In the genomic region with DNA sequence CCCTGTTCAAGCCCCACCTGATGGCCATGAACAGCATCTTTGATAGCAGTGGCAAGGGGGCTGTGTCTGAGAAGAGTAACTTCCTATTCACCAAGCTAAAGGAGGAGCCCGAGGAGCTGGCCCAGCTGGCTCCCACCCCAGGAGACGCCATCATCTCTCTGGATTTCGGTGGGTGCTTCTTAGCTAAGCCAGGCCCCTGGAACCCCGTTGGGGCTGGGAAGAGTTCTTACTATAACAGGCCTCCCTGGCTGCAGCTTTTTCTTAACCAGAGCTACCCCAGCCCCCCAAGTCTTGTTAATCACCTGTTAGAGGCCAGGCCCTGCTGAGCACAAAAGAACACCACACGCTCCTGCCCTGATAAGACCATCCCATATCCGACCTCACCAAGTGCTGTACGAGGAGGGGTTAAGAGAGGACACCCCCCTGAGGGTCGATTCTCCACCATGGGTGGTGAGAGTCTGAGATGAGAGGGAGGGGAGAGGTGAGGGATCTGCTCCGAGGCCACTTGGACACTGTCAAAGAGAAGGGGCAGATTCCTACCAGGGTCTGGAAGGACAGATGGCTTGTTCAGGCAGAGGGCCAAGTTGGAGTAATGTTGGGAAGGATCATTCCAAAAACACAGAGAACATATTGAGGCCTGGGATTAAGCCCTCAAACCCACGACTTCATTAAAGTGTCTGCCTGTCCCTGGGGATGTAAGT, we compare ENCODE assay signal across 18 cellular contexts.
DNase-seq lines count a peak whose midpoint lies in the region; ATAC-seq, FAIRE-seq and TF ChIP-seq lines count a peak whose summit lies in the region.
"Had no signal": no experiment of that assay in that cellular context is flagged by ENCODE, and none has a peak within 500 bp of the region (broad histone marks: within the 10 kb centered on the region; RNA-seq: fewer than 3 reads in every experiment).

No MANE protein-coding gene starts in this region.

- H3K36me3 ChIP-seq in K562 (ENCODE audit: control insufficient read depth, insufficient read depth, low read length): peaks cover 9% of the 10 kb centered on the region; the same call in 1 of the 3 replicates
- H3K36me3 ChIP-seq in stomach smooth muscle (ENCODE audit: control insufficient read depth in 2 of 2, insufficient read depth in 2 of 2, low read length in 2 of 2): peaks cover 3 to 4% of the 10 kb centered on the region in 2 donors
- no peaks in the 10 kb centered on the region for H3K36me3 ChIP-seq in WERI-Rb-1

- peaks cover 0 to 7% (median 1%) of the 10 kb centered on the region in 3 donors for H3K27me3 Mint-ChIP-seq in CD14-positive monocyte (ENCODE audit: low read depth in 3 of 3)
- H3K27me3 Mint-ChIP-seq: activated CD4-positive, alpha-beta T cell treated with anti-CD3 and anti-CD28 coated beads for 36 hours had no signal

- POLR2A ChIA-PET in K562 (lab: Yijun Ruan, JAX): interaction anchor here (0.6 kb wide), 1 partner anchor 29 kb away, joined by 3 read pairs; no protein-coding TSS in a partner anchor

- no peak for TF ChIP-seq CTCF in K562 (IDR thresholded peaks at IDR 0.05 in 2 of 3, conservative IDR thresholded peaks at IDR 0.05 in 1 of 3; ENCODE audit: insufficient read depth in 2 of 3, low read depth in 1 of 3, low read length in 3 of 3)
- TF ChIP-seq CTCF in WERI-Rb-1 (IDR thresholded peaks at IDR 0.05; ENCODE audit: low read depth, low read length): no peak
- TF ChIP-seq CTCF in CD14-positive monocyte (IDR thresholded peaks at IDR 0.05): no peak

- H3K4me1 ChIP-seq in K562 (replicated peaks in 1 of 2; ENCODE audit: control insufficient read depth in 2 of 2, insufficient read depth in 2 of 2, low read length in 2 of 2) (peaks cover 0 to 9% of the 10 kb centered on the region in 2 experiments; a peak in 2 of 5 replicates), right cardiac atrium (ENCODE audit: control insufficient read depth, insufficient read depth, low read length) (peaks cover 5% of the 10 kb centered on the region), stomach smooth muscle (ENCODE audit: control insufficient read depth, insufficient read depth, low read length) (peaks cover 14% of the 10 kb centered on the region)

- in situ Hi-C loops in K562 (cut with MboI): loop anchor here (10.0 kb wide), 1 partner anchor 362 kb away; no protein-coding TSS in a partner anchor

- H3K9me1 ChIP-seq in K562 (ENCODE audit: control insufficient read depth, insufficient read depth, low read length): no peaks in the 10 kb centered on the region

- ATAC-seq in K562 (peak; percentile 10; the same call in 1 of the 3 replicates), right cardiac atrium (peak; percentile 3 to 20)
- ATAC-seq: activated CD4-positive, alpha-beta T cell treated with anti-CD3 and anti-CD28 coated beads for 36 hours had no signal

- H3K27me3 ChIP-seq in K562 (ENCODE audit: control insufficient read depth in 2 of 2, insufficient read depth in 2 of 2, low read length in 2 of 2): no peaks in the 10 kb centered on the region
- no peaks in the 10 kb centered on the region for H3K27me3 ChIP-seq in right cardiac atrium (ENCODE audit: control insufficient read depth, insufficient read depth)
- H3K27me3 ChIP-seq in stomach smooth muscle (ENCODE audit: control insufficient read depth in 1 of 2, insufficient read depth in 2 of 2, low read length in 2 of 2): no peaks in the 10 kb centered on the region
- no peaks in the 10 kb centered on the region for H3K27me3 ChIP-seq in WERI-Rb-1 (ENCODE audit: insufficient read depth, low read depth, severe bottlenecking)

- BruUV-seq in K562 (replicated peaks; lab: Mats Ljungman, UMichigan): no TSS peak

- no peak overlapping the region for H3K4me3 Mint-ChIP-seq in CD14-positive monocyte
- H3K4me3 Mint-ChIP-seq: activated CD4-positive, alpha-beta T cell treated with anti-CD3 and anti-CD28 coated beads for 36 hours; nephron progenitor cell had no signal

- no peak for TF ChIP-seq RAD21 in K562 (CRISPR knock-in tag; conservative IDR thresholded peaks at IDR 0.05 in 1 of 2, IDR thresholded peaks at IDR 0.05 in 1 of 2)

- no peaks in the 10 kb centered on the region for H3K4me1 Mint-ChIP-seq in CD14-positive monocyte
- H3K4me1 Mint-ChIP-seq: activated CD4-positive, alpha-beta T cell treated with anti-CD3 and anti-CD28 coated beads for 36 hours had no signal

- no peak for TF ChIP-seq POLR2A in K562 (conservative IDR thresholded peaks at IDR 0.05)

- no peak for TF ChIP-seq EP300 in K562 (IDR thresholded peaks at IDR 0.05; ENCODE audit: low read length)

- H3K9me3 ChIP-seq in K562 (replicated peaks; ENCODE audit: control insufficient read depth, insufficient read depth, low read depth, low read length) (no peaks in the 10 kb centered on the region), right cardiac atrium (ENCODE audit: control insufficient read depth, low read length) (no peaks in the 10 kb centered on the region), stomach smooth muscle (ENCODE audit: control insufficient read depth in 2 of 2, low read length in 2 of 2) (peaks cover 0 to 6% of the 10 kb centered on the region in 2 donors), WERI-Rb-1 (ENCODE audit: severe bottlenecking) (peaks cover 7% of the 10 kb centered on the region)

- FAIRE-seq in K562 (lab: Jason Lieb, UNC): no peak
- FAIRE-seq: keratinocyte had no signal

- no peak overlapping the region for H3K9ac ChIP-seq in K562 (ENCODE audit: insufficient read depth in 1 of 2, low read depth in 2 of 2, low read length in 2 of 2)
- no peak overlapping the region for H3K9ac ChIP-seq in stomach smooth muscle (ENCODE audit: low read length in 2 of 2)

- intact Hi-C loops in K562 (cut with micrococcal nuclease): no loop called here
- intact Hi-C loops in right cardiac atrium (cut with DNase I): no loop called here
- intact Hi-C loops in CD14-positive monocyte (cut with micrococcal nuclease): no loop called here

- CTCF ChIA-PET in K562 (lab: Yijun Ruan, JAX; ENCODE audit: low intra/inter-chr PET ratio): no interaction called here

- H3K9me3 Mint-ChIP-seq in CD14-positive monocyte: peaks cover 0 to 2% (median 0%) of the 10 kb centered on the region in 7 donors

- 0 out of 2 replicates have a peak, but pooled peaks cover 4% of the 10 kb centered on the region for H4K20me1 ChIP-seq in K562 (replicated peaks; ENCODE audit: control insufficient read depth, insufficient read depth, low read length)

- peaks cover 0 to 3% of the 10 kb centered on the region in 2 donors for H3K36me3 Mint-ChIP-seq in CD14-positive monocyte

- no peaks in the 10 kb centered on the region for H3K79me2 ChIP-seq in K562 (ENCODE audit: control insufficient read depth, insufficient read depth, low read length)

- H2AFZ ChIP-seq in K562 (ENCODE audit: low read depth, low read length): no peak overlapping the region

- WGBS in K562 (ENCODE audit: insufficient coverage, low coverage, missing lambda C conversion rate): 50% methylated on average over 9 of the region's 10 CpGs
- WGBS in right cardiac atrium: 49% methylated on average over 10 of the region's 10 CpGs

- no peak overlapping the region for H3K4me2 ChIP-seq in K562 (ENCODE audit: insufficient read depth, low read length)

- no peak overlapping the region for H3K27ac Mint-ChIP-seq in CD14-positive monocyte
- H3K27ac Mint-ChIP-seq: activated CD4-positive, alpha-beta T cell treated with anti-CD3 and anti-CD28 coated beads for 36 hours; nephron progenitor cell had no signal

- H3K27ac ChIP-seq in K562 (ENCODE audit: extremely low read depth, low read depth, low read length) (no peak overlapping the region), right cardiac atrium (ENCODE audit: low read length) (peak overlapping the region; percentile 37), stomach smooth muscle (ENCODE audit: low read length) (peak overlapping the region; percentile 37), WERI-Rb-1 (no peak overlapping the region)

- DNase-seq in NCI-H2171 treated with DMSO at 0.1 percent for 48 hours (lab: John Stamatoyannopoulos, UW) (peak; percentile 66), K562 (ENCODE audit: extremely low read depth in 1 of 4, low spot score in 3 of 4) (no peak), right cardiac atrium (no peak), WERI-Rb-1 (no peak), CD14-positive monocyte (ENCODE audit: low spot score) (no peak), HuH-7 (ENCODE audit: low spot score) (no peak)
- no peak for DNase-seq in stimulated activated naive CD4-positive, alpha-beta T cell (lab: John Stamatoyannopoulos, UW)
- DNase-seq: activated CD4-positive, alpha-beta T cell treated with anti-CD3 and anti-CD28 coated beads for 36 hours; activated gamma-delta T cell treated with Interleukin-2 at 50 U/mL for 16 hours; activated T-cell treated with anti-CD3 and anti-CD28 coated beads for 4 hours; amniotic stem cell; NCI-H1436 treated with DMSO at 0.1 percent for 48 hours; NCI-H226; nephron progenitor cell; stimulated activated CD4-positive, alpha-beta T cell treated with anti-CD3 and anti-CD28 coated beads, Interleukin-12 subunit alpha, Interleukin-12 subunit beta, amount 100 ng/mL, for 4 hours; SW 1271 had no signal

- H3K4me3 ChIP-seq in K562: no peak overlapping the region
- H3K4me3 ChIP-seq in right cardiac atrium (ENCODE audit: low read length): no peak overlapping the region
- no peak overlapping the region for H3K4me3 ChIP-seq in stomach smooth muscle (ENCODE audit: low read length in 2 of 2)
- no peak overlapping the region for H3K4me3 ChIP-seq in WERI-Rb-1 (ENCODE audit: low read depth, low read length)

TF ChIP-seq in K562, 482 proteins besides CTCF, POLR2A, EP300 and RAD21:
- TF ChIP-seq DPF2 (IDR thresholded peaks at IDR 0.05) (no peak), CREBBP (IDR thresholded peaks at IDR 0.05; ENCODE audit: low read depth, low read length) (no peak), ZFP30 (CRISPR knock-in tag; IDR thresholded peaks at IDR 0.05; ENCODE audit: borderline replicate concordance) (no peak), ZNF436 (CRISPR knock-in tag; IDR thresholded peaks at IDR 0.05) (no peak), IFI16 (CRISPR knock-in tag; IDR thresholded peaks at IDR 0.05) (no peak), HDAC1 (IDR thresholded peaks at IDR 0.05) (no peak), MED1 (CRISPR knock-in tag; IDR thresholded peaks at IDR 0.05; ENCODE audit: borderline replicate concordance) (no peak), ZNF232 (CRISPR knock-in tag; IDR thresholded peaks at IDR 0.05) (no peak), ZNF717 (CRISPR knock-in tag; IDR thresholded peaks at IDR 0.05) (no peak), RFX5 (IDR thresholded peaks at IDR 0.05; ENCODE audit: low read depth, low read length) (no peak)

Comparison
In these comparisons a context has a peak if more than half of its experiments do, and no peak if none do; other contexts are left out.
1. H3K27ac ChIP-seq: peak in right cardiac atrium (single experiment) and stomach smooth muscle (single experiment); none in K562 (single experiment) and WERI-Rb-1 (single experiment).